Comparison of ENCODE assay signal across 10 cellular contexts in the genomic region with DNA sequence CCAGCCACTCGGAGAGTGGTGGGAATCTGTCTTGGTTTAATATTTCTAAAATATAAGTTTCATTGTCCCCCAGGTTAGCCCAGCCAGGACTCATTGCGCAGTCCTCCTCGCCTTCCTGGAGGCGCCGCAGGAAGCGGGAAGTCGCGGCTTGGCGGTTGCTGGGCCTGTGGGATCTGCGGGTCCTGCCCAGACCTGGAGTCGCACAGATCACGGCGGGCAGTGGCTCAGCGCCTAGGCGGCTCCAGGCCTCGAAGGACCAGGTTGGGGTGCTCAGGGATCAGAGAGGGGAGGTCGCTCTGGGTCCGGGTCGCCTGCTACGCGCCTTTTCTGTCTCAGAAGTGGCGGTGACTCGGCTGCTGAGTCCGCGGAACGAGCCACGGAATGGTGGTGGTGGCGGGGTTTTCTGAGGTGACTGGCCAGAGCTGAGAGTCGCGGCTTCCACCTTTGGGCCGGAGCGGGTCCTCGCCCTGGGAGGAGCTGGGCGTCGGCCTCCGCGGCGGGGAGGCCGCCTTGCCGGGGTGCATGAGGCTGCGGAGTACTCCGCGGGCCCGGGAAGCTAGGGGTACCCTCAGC. TPM values are rescaled to one million over a fixed set of nuclear protein-coding genes. Genes with fewer than 3 reads are reported as not detected.
DNase-seq lines count a peak whose midpoint lies in the region; ATAC-seq and TF ChIP-seq lines count a peak whose summit lies in the region.
"Had no signal": no experiment of that assay in that cellular context is flagged by ENCODE, and none has a peak within 500 bp of the region (broad histone marks: within the 10 kb centered on the region; RNA-seq: fewer than 3 reads in every experiment).

No MANE protein-coding gene starts in this region.

- H3K27me3 Mint-ChIP-seq in activated CD4-positive, alpha-beta T cell treated with anti-CD3 and anti-CD28 coated beads, Interleukin-2, amount 10 ng/mL, durations not matched to agents 24 days and 14 days, result peaks cover 85% of the 10 kb centered on the region
- peaks cover 43% of the 10 kb centered on the region for H3K27me3 Mint-ChIP-seq in glutamatergic neuron (ENCODE audit: unreplicated experiment)
- H3K27me3 Mint-ChIP-seq in stimulated activated naive B cell treated with anti-CD40 and anti-IgM and Interleukin-4, amounts not matched to agents 10 μg/mL and 1 μg/mL and 100 μg/mL, for 72 hours, result peaks cover 67 to 91% of the 10 kb centered on the region in 2 donors

- ATAC-seq in stimulated activated naive B cell treated with anti-CD40 and anti-IgM and Interleukin-4, amounts not matched to agents 10 μg/mL and 1 μg/mL and 100 μg/mL, for 72 hours (replicated peaks), result no peak
- ATAC-seq: effector memory CD8-positive, alpha-beta T cell had no signal

- no peak overlapping the region for H3K27ac Mint-ChIP-seq in activated CD4-positive, alpha-beta T cell treated with anti-CD3 and anti-CD28 coated beads, Interleukin-2, amount 10 ng/mL, durations not matched to agents 24 days and 14 days
- no peak overlapping the region for H3K27ac Mint-ChIP-seq in glutamatergic neuron (ENCODE audit: unreplicated experiment)
- H3K27ac Mint-ChIP-seq in stimulated activated naive B cell treated with anti-CD40 and anti-IgM and Interleukin-4, amounts not matched to agents 10 μg/mL and 1 μg/mL and 100 μg/mL, for 72 hours, result peak overlapping the region; percentile 80

- no peak overlapping the region for H3K4me3 Mint-ChIP-seq in activated CD4-positive, alpha-beta T cell treated with anti-CD3 and anti-CD28 coated beads, Interleukin-2, amount 10 ng/mL, durations not matched to agents 24 days and 14 days
- H3K4me3 Mint-ChIP-seq in glutamatergic neuron (ENCODE audit: unreplicated experiment), result no peak overlapping the region
- peak overlapping the region in 1 of 2 donors; percentile 28 for H3K4me3 Mint-ChIP-seq in stimulated activated naive B cell treated with anti-CD40 and anti-IgM and Interleukin-4, amounts not matched to agents 10 μg/mL and 1 μg/mL and 100 μg/mL, for 72 hours

- TF ChIP-seq CTCF in glutamatergic neuron (IDR thresholded peaks at IDR 0.05; ENCODE audit: partially characterized antibody, unreplicated experiment), result no peak

- peaks cover 5% of the 10 kb centered on the region for H3K36me3 Mint-ChIP-seq in activated CD4-positive, alpha-beta T cell treated with anti-CD3 and anti-CD28 coated beads, Interleukin-2, amount 10 ng/mL, durations not matched to agents 24 days and 14 days (ENCODE audit: low read depth)
- peaks cover 4% of the 10 kb centered on the region for H3K36me3 Mint-ChIP-seq in glutamatergic neuron (ENCODE audit: unreplicated experiment)
- peaks cover 0 to 12% of the 10 kb centered on the region in 2 donors for H3K36me3 Mint-ChIP-seq in stimulated activated naive B cell treated with anti-CD40 and anti-IgM and Interleukin-4, amounts not matched to agents 10 μg/mL and 1 μg/mL and 100 μg/mL, for 72 hours

- DNase-seq in activated CD4-positive, alpha-beta T cell treated with anti-CD3 and anti-CD28 coated beads, Interleukin-2, amount 10 ng/mL, durations not matched to agents 24 days and 14 days, result peak; percentile 54
- DNase-seq in activated CD4-positive, alpha-beta T cell treated with anti-CD3 and anti-CD28 coated beads for 48 hours, result no peak
- peak; percentile 43 for DNase-seq in glutamatergic neuron
- no peak for DNase-seq in stimulated activated naive B cell treated with anti-CD40 and anti-IgM and Interleukin-4, amounts not matched to agents 10 μg/mL and 1 μg/mL and 100 μg/mL, for 72 hours
- DNase-seq in activated effector memory CD4-positive, alpha-beta T cell treated with anti-CD3 and anti-CD28 coated beads, Interleukin-2, amount 50 U/mL, for 16 hours, result no peak
- no peak for DNase-seq in posterior vena cava (ENCODE audit: low spot score)
- DNase-seq: activated T-cell treated with anti-CD3 and anti-CD28 coated beads for 4 hours; effector memory CD8-positive, alpha-beta T cell; NCI-H1092; SHP77 treated with DMSO at 0.1 percent for 48 hours had no signal

- H3K9me3 Mint-ChIP-seq in activated CD4-positive, alpha-beta T cell treated with anti-CD3 and anti-CD28 coated beads, Interleukin-2, amount 10 ng/mL, durations not matched to agents 24 days and 14 days, result peaks cover 16% of the 10 kb centered on the region
- H3K9me3 Mint-ChIP-seq in glutamatergic neuron (ENCODE audit: unreplicated experiment), result peaks cover 8% of the 10 kb centered on the region
- H3K9me3 Mint-ChIP-seq in stimulated activated naive B cell treated with anti-CD40 and anti-IgM and Interleukin-4, amounts not matched to agents 10 μg/mL and 1 μg/mL and 100 μg/mL, for 72 hours, result peaks cover 7 to 10% of the 10 kb centered on the region in 2 donors

- H3K4me1 Mint-ChIP-seq in activated CD4-positive, alpha-beta T cell treated with anti-CD3 and anti-CD28 coated beads, Interleukin-2, amount 10 ng/mL, durations not matched to agents 24 days and 14 days, result peaks cover 2% of the 10 kb centered on the region
- H3K4me1 Mint-ChIP-seq in glutamatergic neuron (ENCODE audit: low read depth, unreplicated experiment), result no peaks in the 10 kb centered on the region
- peaks cover 6 to 9% of the 10 kb centered on the region in 2 donors for H3K4me1 Mint-ChIP-seq in stimulated activated naive B cell treated with anti-CD40 and anti-IgM and Interleukin-4, amounts not matched to agents 10 μg/mL and 1 μg/mL and 100 μg/mL, for 72 hours

- intact Hi-C loops in activated CD4-positive, alpha-beta T cell treated with anti-CD3 and anti-CD28 coated beads, Interleukin-2, amount 10 ng/mL, durations not matched to agents 24 days and 14 days (cut with micrococcal nuclease), result loop anchor here (2.0 to 5.0 kb wide), 4 partner anchors 32 to 1827 kb away; partner anchors contain the start of genes HOXD8 and SP9
- intact Hi-C loops in posterior vena cava (cut with DNase I), result no loop called here

RNA-seq across cellular contexts. Expression of gene HOXD3, which starts 2.7 kb away (rescaled TPM):
- not detected in 2 replicates for total RNA-seq in activated CD4-positive, alpha-beta T cell treated with anti-CD3 and anti-CD28 coated beads, Interleukin-2, amount 10 ng/mL, durations not matched to agents 24 days and 14 days
- total RNA-seq in glutamatergic neuron (ENCODE audit: unreplicated experiment) (not detected), posterior vena cava (10 to 100 TPM in 1 of 2 donors, 1 to 10 TPM in 1; 9.0 to 10.9 TPM)

RNA-seq across cellular contexts. Expression of gene HOXD4, which starts 8.4 kb away (rescaled TPM):
- not detected in 2 replicates for total RNA-seq in activated CD4-positive, alpha-beta T cell treated with anti-CD3 and anti-CD28 coated beads, Interleukin-2, amount 10 ng/mL, durations not matched to agents 24 days and 14 days
- total RNA-seq in glutamatergic neuron (ENCODE audit: unreplicated experiment) (not detected), posterior vena cava (1 to 10 TPM; 7.2 to 9.9 TPM)

RNA-seq across cellular contexts. Expression of gene HOXD1, which starts 28.7 kb away (rescaled TPM):
- not detected in 2 replicates for total RNA-seq in activated CD4-positive, alpha-beta T cell treated with anti-CD3 and anti-CD28 coated beads, Interleukin-2, amount 10 ng/mL, durations not matched to agents 24 days and 14 days
- not detected for total RNA-seq in glutamatergic neuron (ENCODE audit: unreplicated experiment)
- under 1 TPM; 0.46 to 0.48 TPM for total RNA-seq in posterior vena cava

RNA-seq across cellular contexts. Expression of gene HOXD8, which starts 30.3 kb away (rescaled TPM):
- not detected in 2 replicates for total RNA-seq in activated CD4-positive, alpha-beta T cell treated with anti-CD3 and anti-CD28 coated beads, Interleukin-2, amount 10 ng/mL, durations not matched to agents 24 days and 14 days
- 0.27 TPM for total RNA-seq in glutamatergic neuron (ENCODE audit: unreplicated experiment)
- 10 to 100 TPM; 30.6 to 31.3 TPM for total RNA-seq in posterior vena cava

RNA-seq across cellular contexts. Expression of gene HOXD9, which starts 37.2 kb away (rescaled TPM):
- not detected in 2 replicates for total RNA-seq in activated CD4-positive, alpha-beta T cell treated with anti-CD3 and anti-CD28 coated beads, Interleukin-2, amount 10 ng/mL, durations not matched to agents 24 days and 14 days
- total RNA-seq in glutamatergic neuron (ENCODE audit: unreplicated experiment) (0.44 TPM), posterior vena cava (10 to 100 TPM in 1 of 2 donors, 1 to 10 TPM in 1; 7.9 to 12.0 TPM)

Comparison
In these comparisons a context has a peak if more than half of its experiments do, and no peak if none do; other contexts are left out.
1. DNase-seq: peak in activated CD4-positive, alpha-beta T cell treated with anti-CD3 and anti-CD28 coated beads, Interleukin-2, amount 10 ng/mL, durations not matched to agents 24 days and 14 days (single experiment) and glutamatergic neuron (single experiment); none in activated CD4-positive, alpha-beta T cell treated with anti-CD3 and anti-CD28 coated beads for 48 hours (single experiment), stimulated activated naive B cell treated with anti-CD40 and anti-IgM and Interleukin-4, amounts not matched to agents 10 μg/mL and 1 μg/mL and 100 μg/mL, for 72 hours (single experiment), activated effector memory CD4-positive, alpha-beta T cell treated with anti-CD3 and anti-CD28 coated beads, Interleukin-2, amount 50 U/mL, for 16 hours (single experiment) and posterior vena cava (single experiment).